19 cellular contexts compared by ENCODE assay signal in the genomic region with DNA sequence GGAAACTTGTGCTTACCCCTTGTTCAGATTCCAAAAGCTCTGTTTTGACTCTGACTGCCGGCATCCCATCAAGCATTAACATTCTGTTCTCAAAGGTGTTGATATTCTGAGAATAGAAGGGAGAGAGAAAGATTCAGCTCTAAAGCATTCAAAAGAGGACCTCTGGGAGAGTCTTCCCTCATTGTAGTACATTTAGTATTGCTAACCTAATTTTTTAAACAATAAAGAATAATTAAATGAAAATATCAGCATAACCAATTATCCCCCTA.
DNase-seq lines count a peak whose midpoint lies in the region; ATAC-seq and TF ChIP-seq lines count a peak whose summit lies in the region.
"Had no signal": no experiment of that assay in that cellular context is flagged by ENCODE, and none has a peak within 500 bp of the region (broad histone marks: within the 10 kb centered on the region; RNA-seq: fewer than 3 reads in every experiment).

No MANE protein-coding gene starts in this region.

- POLR2A ChIA-PET in naive thymus-derived CD4-positive, alpha-beta T cell (lab: Charles Lee): interaction anchor here (0.7 to 1.1 kb wide), 6 partner anchors 45 to 189 kb away, joined by 3 to 4 read pairs (median 3); no protein-coding TSS in a partner anchor

- peaks cover 74% of the 10 kb centered on the region for H3K4me1 Mint-ChIP-seq in activated naive CD4-positive, alpha-beta T cell treated with anti-CD3 and anti-CD28 coated beads for 36 hours (ENCODE audit: low read depth)
- H3K4me1 Mint-ChIP-seq in activated naive CD8-positive, alpha-beta T cell (ENCODE audit: low read depth): peaks cover 82% of the 10 kb centered on the region
- H3K4me1 Mint-ChIP-seq in naive thymus-derived CD4-positive, alpha-beta T cell: peaks cover 41 to 95% (median 82%) of the 10 kb centered on the region in 7 donors

- peak overlapping the region; percentile 33 for H3K4me3 Mint-ChIP-seq in activated naive CD4-positive, alpha-beta T cell treated with anti-CD3 and anti-CD28 coated beads for 36 hours
- H3K4me3 Mint-ChIP-seq in activated naive CD8-positive, alpha-beta T cell: peak overlapping the region; percentile 63
- peak overlapping the region in 8 of 10 donors; percentile 4 to 65 (median 22) for H3K4me3 Mint-ChIP-seq in naive thymus-derived CD4-positive, alpha-beta T cell

- TF ChIP-seq CTCF in foreskin keratinocyte (conservative IDR thresholded peaks at IDR 0.05) (no peak), stomach (IDR thresholded peaks at IDR 0.05) (no peak)

- CTCF ChIA-PET in activated naive CD4-positive, alpha-beta T cell treated with anti-CD3 and anti-CD28 coated beads for 36 hours (lab: Charles Lee): interaction anchor here (1.3 to 1.5 kb wide), 2 partner anchors 189 to 343 kb away, joined by 3 to 6 read pairs; no protein-coding TSS in a partner anchor
- CTCF ChIA-PET in naive thymus-derived CD4-positive, alpha-beta T cell (lab: Charles Lee): interaction anchor here (0.9 to 1.3 kb wide), 2 partner anchors 48 to 343 kb away, joined by 3 to 5 read pairs; no protein-coding TSS in a partner anchor

- H3K9ac ChIP-seq in GM23248: no peak overlapping the region

- H3K27ac ChIP-seq in GM23248 (no peak overlapping the region), foreskin keratinocyte (no peak overlapping the region), stomach (no peak overlapping the region)
- H3K27ac ChIP-seq in naive thymus-derived CD4-positive, alpha-beta T cell (ENCODE audit: low read depth, low read length): peak overlapping the region; percentile 69
- H3K27ac ChIP-seq: dorsolateral prefrontal cortex, HL-60, PC-9, SJSA1, tibial artery had no signal

- no peaks in the 10 kb centered on the region for H3K9me3 Mint-ChIP-seq in activated naive CD4-positive, alpha-beta T cell treated with anti-CD3 and anti-CD28 coated beads for 36 hours
- no peaks in the 10 kb centered on the region for H3K9me3 Mint-ChIP-seq in activated naive CD8-positive, alpha-beta T cell (ENCODE audit: low read depth)
- H3K9me3 Mint-ChIP-seq in naive thymus-derived CD4-positive, alpha-beta T cell: no peaks in the 10 kb centered on the region

- no peaks in the 10 kb centered on the region for H3K27me3 Mint-ChIP-seq in activated naive CD4-positive, alpha-beta T cell treated with anti-CD3 and anti-CD28 coated beads for 36 hours (ENCODE audit: low read depth)
- no peaks in the 10 kb centered on the region for H3K27me3 Mint-ChIP-seq in activated naive CD8-positive, alpha-beta T cell
- H3K27me3 Mint-ChIP-seq in naive thymus-derived CD4-positive, alpha-beta T cell: no peaks in the 10 kb centered on the region

- H3K4me1 ChIP-seq in GM23248 (ENCODE audit: insufficient read depth) (peaks cover 29% of the 10 kb centered on the region), foreskin keratinocyte (peaks cover 6% of the 10 kb centered on the region), stomach (peaks cover 0 to 18% (median 8%) of the 10 kb centered on the region in 4 donors)
- peaks cover 27 to 56% of the 10 kb centered on the region in 2 donors for H3K4me1 ChIP-seq in naive thymus-derived CD4-positive, alpha-beta T cell (ENCODE audit: control insufficient read depth in 2 of 2, insufficient read depth in 2 of 2, low read length in 2 of 2)

- no peaks in the 10 kb centered on the region for H4K20me1 ChIP-seq in GM23248 (ENCODE audit: insufficient read depth)

- no peak for ATAC-seq in naive thymus-derived CD4-positive, alpha-beta T cell
- no peak for ATAC-seq in GM21447 (IDR thresholded peaks at IDR 0.05; ENCODE audit: unreplicated experiment)
- ATAC-seq in foreskin keratinocyte: no peak

- WGBS in GM23248 (ENCODE audit: low coverage in 1 of 2, low lambda C conversion rate in 2 of 2, missing lambda C conversion rate in 2 of 2), 2 experiments: 4 to 8% methylated on average over 1 of the region's 1 CpG
- WGBS in stomach, 5 donors: 71 to 82% (median 77%) methylated on average over 1 of the region's 1 CpG

- DNase-seq in activated naive CD4-positive, alpha-beta T cell treated with anti-CD3 and anti-CD28 coated beads for 36 hours: no peak
- DNase-seq in activated naive CD4-positive, alpha-beta T cell treated with anti-CD3 and anti-CD28 coated beads, Interleukin-2, amount 50 U/mL, for 16 hours: no peak
- DNase-seq in GM23248 (no peak), foreskin keratinocyte (no peak), stomach (no peak)
- no peak for DNase-seq in naive thymus-derived CD4-positive, alpha-beta T cell
- DNase-seq: dorsolateral prefrontal cortex; erythroblast; mucosa of descending colon; NCI-H146; PC-9; stimulated activated CD4-positive, alpha-beta T cell treated with anti-CD3 and anti-CD28 coated beads, Interleukin-12 subunit alpha, Interleukin-12 subunit beta, amount 100 ng/mL, for 4 hours; stimulated activated CD8-positive, alpha-beta memory T cell treated with anti-CD3 and anti-CD28 coated beads, Interleukin-4, amount 100 ng/mL, for 48 hours; T-helper 9 cell; tibial artery had no signal

- peak overlapping the region; percentile 74 for H3K27ac Mint-ChIP-seq in activated naive CD4-positive, alpha-beta T cell treated with anti-CD3 and anti-CD28 coated beads for 36 hours
- H3K27ac Mint-ChIP-seq in activated naive CD8-positive, alpha-beta T cell: peak overlapping the region; percentile 91
- H3K27ac Mint-ChIP-seq in naive thymus-derived CD4-positive, alpha-beta T cell: peak overlapping the region; percentile 45 to 91 (median 80)

- H3K4me3 ChIP-seq in GM23248 (no peak overlapping the region), stomach (no peak overlapping the region)
- H3K4me3 ChIP-seq in naive thymus-derived CD4-positive, alpha-beta T cell (ENCODE audit: low read length): no peak overlapping the region
- H3K4me3 ChIP-seq: dorsolateral prefrontal cortex, mucosa of descending colon, PC-9, SJSA1, tibial artery had no signal

- no peak for TF ChIP-seq POLR2A in stomach (IDR thresholded peaks at IDR 0.05)

- H3K9me2 ChIP-seq in GM23248 (ENCODE audit: insufficient read depth): no peaks in the 10 kb centered on the region

- no peak for TF ChIP-seq EP300 in stomach (IDR thresholded peaks at IDR 0.05)

- H3K79me2 ChIP-seq in GM23248 (ENCODE audit: insufficient read depth): peaks cover 83% of the 10 kb centered on the region

- H2AFZ ChIP-seq in GM23248: no peak overlapping the region
- H2AFZ ChIP-seq: PC-9 had no signal

- intact Hi-C loops in activated naive CD4-positive, alpha-beta T cell treated with anti-CD3 and anti-CD28 coated beads for 36 hours (cut with micrococcal nuclease): loop anchor here (1.0 to 5.0 kb wide), 8 partner anchors 12 to 343 kb away; partner anchors contain the start of gene KLF12
- intact Hi-C loops in naive thymus-derived CD4-positive, alpha-beta T cell (cut with micrococcal nuclease): loop anchor here (1.0 to 5.0 kb wide), 5 partner anchors 9 to 345 kb away; partner anchors contain the start of gene KLF12 (in 1 of the 2)
- intact Hi-C loops in stomach (cut with DNase I; ENCODE audit: low total_unique reads): no loop called here

- H3K27me3 ChIP-seq in GM23248 (replicated peaks; ENCODE audit: insufficient read depth) (no peaks in the 10 kb centered on the region), foreskin keratinocyte (no peaks in the 10 kb centered on the region), stomach (no peaks in the 10 kb centered on the region)
- no peaks in the 10 kb centered on the region for H3K27me3 ChIP-seq in naive thymus-derived CD4-positive, alpha-beta T cell (ENCODE audit: control insufficient read depth in 2 of 2, insufficient read depth in 2 of 2, low read length in 2 of 2)
- H3K27me3 ChIP-seq: dorsolateral prefrontal cortex, SJSA1, tibial artery had no signal

- peak overlapping the region; percentile 23 for H3K4me2 ChIP-seq in GM23248 (ENCODE audit: unreplicated experiment)
- H3K4me2 ChIP-seq: PC-9 had no signal

- in situ Hi-C loops in GM23248 (cut with MboI): no loop called here

- H3F3A ChIP-seq in GM23248 (ENCODE audit: insufficient read depth): peaks cover 9% of the 10 kb centered on the region

- H3K36me3 ChIP-seq in GM23248 (ENCODE audit: low read depth) (no peaks in the 10 kb centered on the region), stomach (no peaks in the 10 kb centered on the region)
- H3K36me3 ChIP-seq in naive thymus-derived CD4-positive, alpha-beta T cell (ENCODE audit: control insufficient read depth in 2 of 3, insufficient read depth in 3 of 3, low read length in 3 of 3): peaks cover 5 to 8% (median 7%) of the 10 kb centered on the region in 3 experiments
- H3K36me3 ChIP-seq: SJSA1, tibial artery had no signal

- no peaks in the 10 kb centered on the region for H3K9me3 ChIP-seq in GM23248 (ENCODE audit: low read depth)
- no peaks in the 10 kb centered on the region for H3K9me3 ChIP-seq in naive thymus-derived CD4-positive, alpha-beta T cell (ENCODE audit: control insufficient read depth in 2 of 3, low read length in 3 of 3)
- H3K9me3 ChIP-seq in stomach: no peaks in the 10 kb centered on the region
- H3K9me3 ChIP-seq: mucosa of descending colon, SJSA1, tibial artery had no signal

- H3K36me3 Mint-ChIP-seq in activated naive CD4-positive, alpha-beta T cell treated with anti-CD3 and anti-CD28 coated beads for 36 hours (ENCODE audit: low read depth): peaks cover 8% of the 10 kb centered on the region
- peaks cover 30% of the 10 kb centered on the region for H3K36me3 Mint-ChIP-seq in activated naive CD8-positive, alpha-beta T cell
- peaks cover 10 to 24% (median 22%) of the 10 kb centered on the region in 5 donors for H3K36me3 Mint-ChIP-seq in naive thymus-derived CD4-positive, alpha-beta T cell
